ENCODE assay signal across 8 cellular contexts in genomic region chr14:94180655-94181271, GRCh38. TPM values are rescaled to one million over a fixed set of nuclear protein-coding genes. Genes with fewer than 3 reads are reported as not detected.
DNase-seq lines count a peak whose midpoint lies in the region; ATAC-seq and TF ChIP-seq lines count a peak whose summit lies in the region.

No MANE protein-coding gene starts in this region.

- peak overlapping the region; percentile 36 to 63 for H3K9ac ChIP-seq in liver (ENCODE audit: low read depth in 1 of 2, low read length in 2 of 2)

- H3K27me3 ChIP-seq in Panc1 (ENCODE audit: control insufficient read depth, insufficient read depth, low read length) (peaks cover 4% of the 10 kb centered on the region; the same call in 1 of the 2 replicates), liver (ENCODE audit: control insufficient read depth in 4 of 4, insufficient read depth in 4 of 4, low read length in 3 of 4) (no peaks in the 10 kb centered on the region)

- CTCF ChIA-PET in Calu3 (lab: Charles Lee): interaction anchor here (0.7 to 1.2 kb wide), 2 partner anchors 44 to 1656 kb away, joined by 3 to 6 read pairs; no protein-coding TSS in a partner anchor
- CTCF ChIA-PET in Panc1 (lab: Charles Lee): interaction anchor here (0.6 to 1.3 kb wide), 7 partner anchors 11 to 615 kb away, joined by 4 to 13 read pairs (median 8); no protein-coding TSS in a partner anchor

- H3K9me3 Mint-ChIP-seq in Calu3 (ENCODE audit: low read depth, unreplicated experiment) (no peaks in the 10 kb centered on the region), chondrocyte (ENCODE audit: low read depth) (no peaks in the 10 kb centered on the region)

- H3K27ac ChIP-seq in Panc1 (ENCODE audit: low read length) (no peak overlapping the region), liver (ENCODE audit: low read depth in 1 of 2, low read length in 2 of 2) (peak overlapping the region in 1 of 2 donors; percentile 49)

- POLR2A ChIA-PET in Panc1 (lab: Charles Lee): interaction anchor here (0.6 kb wide), 1 partner anchor 357 kb away, joined by 5 read pairs; no protein-coding TSS in a partner anchor

- TF ChIP-seq CTCF in Calu3 (IDR thresholded peaks at IDR 0.05; ENCODE audit: unreplicated experiment): peak; percentile 42
- TF ChIP-seq CTCF in Panc1 (IDR thresholded peaks at IDR 0.05): peak; percentile 66
- TF ChIP-seq CTCF in chondrocyte (IDR thresholded peaks at IDR 0.05): peak; percentile 85
- peak; percentile 61 for TF ChIP-seq CTCF in liver (IDR thresholded peaks at IDR 0.05; ENCODE audit: low read depth, low read length, missing input control)

- no peaks in the 10 kb centered on the region; the same call in 1 of the 2 replicates for H3K36me3 ChIP-seq in Panc1 (ENCODE audit: control insufficient read depth, insufficient read depth, low read length)
- H3K36me3 ChIP-seq in liver (ENCODE audit: control insufficient read depth in 4 of 4, insufficient read depth in 3 of 4, low read depth in 1 of 4, low read length in 3 of 4): no peaks in the 10 kb centered on the region

- intact Hi-C loops in Calu3 (cut with micrococcal nuclease; ENCODE audit: unreplicated experiment) (loop anchor here (2.0 kb wide), 2 partner anchors 44 to 130 kb away; no protein-coding TSS in a partner anchor), Panc1 (cut with micrococcal nuclease; ENCODE audit: unreplicated experiment) (loop anchor here (5.0 kb wide), 1 partner anchor 48 kb away; no protein-coding TSS in a partner anchor)

- H3K36me3 Mint-ChIP-seq in Calu3 (ENCODE audit: insufficient read depth, unreplicated experiment) (no peaks in the 10 kb centered on the region), chondrocyte (ENCODE audit: low read depth) (no peaks in the 10 kb centered on the region)

- H3K27ac Mint-ChIP-seq in Calu3 (ENCODE audit: unreplicated experiment) (no peak overlapping the region), chondrocyte (ENCODE audit: unreplicated experiment) (no peak overlapping the region)

- H3K4me1 Mint-ChIP-seq in Calu3 (ENCODE audit: low read depth, unreplicated experiment): peaks cover 10% of the 10 kb centered on the region
- no peaks in the 10 kb centered on the region for H3K4me1 Mint-ChIP-seq in chondrocyte (ENCODE audit: low read depth)

- peak; percentile 81 to 84 for TF ChIP-seq RAD21 in liver (IDR thresholded peaks at IDR 0.05)

- in situ Hi-C loops in Panc1 (cut with HindIII; ENCODE audit: low pct_unique_long_range_greater_than_20kb, low sequenced_read_pairs): no loop called here

- ATAC-seq in GM18861 (IDR thresholded peaks at IDR 0.05; ENCODE audit: unreplicated experiment) (peak; percentile 38), HG03571 (IDR thresholded peaks at IDR 0.05; ENCODE audit: unreplicated experiment) (peak; percentile 74), Panc1 (peak; percentile 63; the same call in 1 of the 2 replicates), GM18858 (IDR thresholded peaks at IDR 0.05; ENCODE audit: unreplicated experiment) (no peak)

- no peak for DNase-seq in Calu3
- DNase-seq in Panc1 (ENCODE audit: low read depth, low spot score): no peak
- DNase-seq in chondrocyte (ENCODE audit: low spot score): no peak
- DNase-seq in NCI-H1092 (lab: John Stamatoyannopoulos, UW): no peak

- H3K4me3 ChIP-seq in Panc1 (ENCODE audit: low read depth in 2 of 2, low read length in 2 of 2): peak overlapping the region in 1 of 2 experiments; percentile 1; a peak in 1 of 4 replicates
- H3K4me3 ChIP-seq in liver (ENCODE audit: low read depth in 1 of 3, low read length in 3 of 3): peak overlapping the region in 2 of 3 donors; percentile 19 to 37

- H3K9me3 ChIP-seq in Panc1 (ENCODE audit: control insufficient read depth, insufficient read depth, low read depth, low read length) (no peaks in the 10 kb centered on the region), liver (ENCODE audit: control insufficient read depth in 4 of 4, low read length in 3 of 4) (no peaks in the 10 kb centered on the region)

- WGBS in liver: 3% methylated on average over 4 of the region's 4 CpGs

- BruUV-seq in Calu3 (replicated peaks; lab: Mats Ljungman, UMichigan) (no TSS peak), Panc1 (replicated peaks; lab: Mats Ljungman, UMichigan) (no TSS peak)

- H3K4me3 Mint-ChIP-seq in Calu3 (ENCODE audit: low read depth, unreplicated experiment) (peak overlapping the region; percentile 17), chondrocyte (ENCODE audit: unreplicated experiment) (peak overlapping the region; percentile 10)

- H3K4me1 ChIP-seq in Panc1 (ENCODE audit: control insufficient read depth, insufficient read depth, low read length): no peaks in the 10 kb centered on the region; the same call in 1 of the 2 replicates
- H3K4me1 ChIP-seq in liver (ENCODE audit: control insufficient read depth in 4 of 4, insufficient read depth in 4 of 4, low read length in 3 of 4): peaks cover 2 to 13% (median 3%) of the 10 kb centered on the region in 4 donors

- H3K27me3 Mint-ChIP-seq in Calu3 (ENCODE audit: unreplicated experiment) (peaks cover 45% of the 10 kb centered on the region), chondrocyte (ENCODE audit: low read depth) (peaks cover 67% of the 10 kb centered on the region)

TF ChIP-seq in liver, 16 proteins besides CTCF, POLR2A, EP300 and RAD21:
- TF ChIP-seq REST (IDR thresholded peaks at IDR 0.05): no peak
- no peak for TF ChIP-seq NR2F2 (IDR thresholded peaks at IDR 0.05)
- peak; percentile 15 for TF ChIP-seq SP1 (IDR thresholded peaks at IDR 0.05)
- peak in 1 of 2 donors; percentile 2 for TF ChIP-seq HNF4A (conservative IDR thresholded peaks at IDR 0.05)
- no peak for TF ChIP-seq FOXA2 (IDR thresholded peaks at IDR 0.05)
- no peak for TF ChIP-seq HNF4G (IDR thresholded peaks at IDR 0.05)
- TF ChIP-seq FOXA1 (IDR thresholded peaks at IDR 0.05): no peak
- TF ChIP-seq TAF1 (conservative IDR thresholded peaks at IDR 0.05): no peak
- no peak for TF ChIP-seq EGR1 (IDR thresholded peaks at IDR 0.05; ENCODE audit: low read depth in 2 of 2)
- no peak for TF ChIP-seq ZBTB33 (IDR thresholded peaks at IDR 0.05)
- peak in 1 of 2 donors; percentile 9 for TF ChIP-seq RXRA (IDR thresholded peaks at IDR 0.05)
- TF ChIP-seq GABPA (IDR thresholded peaks at IDR 0.05 in 1 of 2, conservative IDR thresholded peaks at IDR 0.05 in 1 of 2): no peak
- TF ChIP-seq YY1 (IDR thresholded peaks at IDR 0.05): no peak
- no peak for TF ChIP-seq MAX (IDR thresholded peaks at IDR 0.05)

RNA-seq across cellular contexts. Expression of gene PPP4R4, which starts 6.6 kb away (rescaled TPM):
- total RNA-seq in Calu3 (2022) (0.10 and 0.78 TPM in 2 replicates), Panc1 (2021; ENCODE audit: unreplicated experiment) (1.1 TPM), chondrocyte (0.22 TPM in 1 of 3 replicates, not detected in the others), liver (1 to 10 TPM in 1 of 2 donors, under 1 TPM in 1; 0.67 to 1.3 TPM)
- polyA plus RNA-seq in Panc1 (2012; ENCODE audit: insufficient read length): 0.91 TPM
- 1 to 10 TPM in 1 of 2 donors, under 1 TPM in 1; 0.52 to 2.4 TPM for polyA plus RNA-seq in liver

RNA-seq across cellular contexts. Expression of gene IFI27L2, which starts 51.4 kb away (rescaled TPM):
- total RNA-seq in Calu3 (2022): 40.4 and 57.1 TPM in 2 replicates
- 13.2 TPM for total RNA-seq in Panc1 (2021; ENCODE audit: unreplicated experiment)
- 33.4 TPM for polyA plus RNA-seq in Panc1 (2012; ENCODE audit: insufficient read length)
- 36.0 to 71.8 TPM (median 66.8 TPM) in 3 replicates for total RNA-seq in chondrocyte
- total RNA-seq in liver: 1 to 10 TPM; 1.7 to 6.1 TPM
- 1 to 10 TPM; 6.0 to 7.2 TPM for polyA plus RNA-seq in liver
